ENCODE assay signal across 16 cellular contexts in genomic region chr3:6994081-6994668, GRCh38.
A peak's percentile ranks its signal among the peaks of the same experiment; 100 is the strongest.
DNase-seq lines count a peak whose midpoint lies in the region; ATAC-seq and TF ChIP-seq lines count a peak whose summit lies in the region.
"Had no signal": no experiment of that assay in that cellular context is flagged by ENCODE, and none has a peak within 500 bp of the region (broad histone marks: within the 10 kb centered on the region; RNA-seq: fewer than 3 reads in every experiment).

No MANE protein-coding gene starts in this region.

- no peaks in the 10 kb centered on the region for H3K27me3 Mint-ChIP-seq in activated CD4-positive, alpha-beta memory T cell treated with anti-CD3 and anti-CD28 coated beads for 36 hours
- H3K27me3 Mint-ChIP-seq: activated CD4-positive, alpha-beta memory T cell treated with anti-CD3 and anti-CD28 coated beads, Interleukin-2, amount 10 ng/mL, durations not matched to agents 7 days and 5 days; natural killer cell treated with Interleukin-12 subunit alpha and Interleukin-12 subunit beta and Interleukin-15 and Interleukin-18, amount 100 ng/mL, for 72 hours; stimulated activated memory B cell treated with anti-CD40 and anti-IgM and Interleukin-4, amounts not matched to agents 10 μg/mL and 1 μg/mL and 100 μg/mL, for 72 hours had no signal

- no peaks in the 10 kb centered on the region for H3K4me1 Mint-ChIP-seq in activated CD4-positive, alpha-beta memory T cell treated with anti-CD3 and anti-CD28 coated beads for 36 hours (ENCODE audit: low read depth)
- H3K4me1 Mint-ChIP-seq: activated CD4-positive, alpha-beta memory T cell treated with anti-CD3 and anti-CD28 coated beads, Interleukin-2, amount 10 ng/mL, durations not matched to agents 7 days and 5 days; stimulated activated memory B cell treated with anti-CD40 and anti-IgM and Interleukin-4, amounts not matched to agents 10 μg/mL and 1 μg/mL and 100 μg/mL, for 72 hours had no signal

- H3K27ac Mint-ChIP-seq in activated CD4-positive, alpha-beta memory T cell treated with anti-CD3 and anti-CD28 coated beads for 36 hours, result no peak overlapping the region
- H3K27ac Mint-ChIP-seq: activated CD4-positive, alpha-beta memory T cell treated with anti-CD3 and anti-CD28 coated beads, Interleukin-2, amount 10 ng/mL, durations not matched to agents 7 days and 5 days; activated naive CD4-positive, alpha-beta T cell treated with anti-CD3 and anti-CD28 coated beads, Interleukin-2, amount 50 U/mL, for 72 hours; natural killer cell treated with Interleukin-12 subunit alpha and Interleukin-12 subunit beta and Interleukin-15 and Interleukin-18, amount 100 ng/mL, for 72 hours; stimulated activated memory B cell treated with anti-CD40 and anti-IgM and Interleukin-4, amounts not matched to agents 10 μg/mL and 1 μg/mL and 100 μg/mL, for 72 hours had no signal

- POLR2A ChIA-PET in activated CD4-positive, alpha-beta memory T cell treated with anti-CD3 and anti-CD28 coated beads for 36 hours (lab: Charles Lee), result no interaction called here

- H3K4me1 ChIP-seq in hepatocyte (ENCODE audit: insufficient read depth), result no peaks in the 10 kb centered on the region
- H3K4me1 ChIP-seq: BLaER1 treated with 17β-estradiol and CSF1 and Interleukin-3, amounts not matched to agents 10 nM and 100 nM; SJCRH30 had no signal

- H4K20me1 ChIP-seq in hepatocyte (ENCODE audit: insufficient read depth, poor library complexity, severe bottlenecking), result no peaks in the 10 kb centered on the region
- H4K20me1 ChIP-seq: BLaER1 treated with 17β-estradiol and CSF1 and Interleukin-3, amounts not matched to agents 10 nM and 100 nM had no signal

- H3K9me2 ChIP-seq in hepatocyte (replicated peaks; ENCODE audit: insufficient read depth), result no peaks in the 10 kb centered on the region

- H3K27me3 ChIP-seq in hepatocyte, result no peaks in the 10 kb centered on the region
- H3K27me3 ChIP-seq: BLaER1 treated with 17β-estradiol and CSF1 and Interleukin-3, amounts not matched to agents 10 nM and 100 nM; SJCRH30 had no signal

- H3K4me2 ChIP-seq in hepatocyte, result no peak overlapping the region
- H3K4me2 ChIP-seq: BLaER1 treated with 17β-estradiol and CSF1 and Interleukin-3, amounts not matched to agents 10 nM and 100 nM had no signal

- intact Hi-C loops in activated CD4-positive, alpha-beta memory T cell treated with anti-CD3 and anti-CD28 coated beads for 36 hours (cut with micrococcal nuclease), result no loop called here

- H3K4me3 ChIP-seq in SK-N-MC, result no peak overlapping the region
- H3K4me3 ChIP-seq in hepatocyte, result no peak overlapping the region
- H3K4me3 ChIP-seq: BLaER1 treated with 17β-estradiol and CSF1 and Interleukin-3, amounts not matched to agents 10 nM and 100 nM; SJCRH30 had no signal

- H3K4me3 Mint-ChIP-seq in activated CD4-positive, alpha-beta memory T cell treated with anti-CD3 and anti-CD28 coated beads for 36 hours, result no peak overlapping the region
- H3K4me3 Mint-ChIP-seq: activated CD4-positive, alpha-beta memory T cell treated with anti-CD3 and anti-CD28 coated beads, Interleukin-2, amount 10 ng/mL, durations not matched to agents 7 days and 5 days; natural killer cell treated with Interleukin-12 subunit alpha and Interleukin-12 subunit beta and Interleukin-15 and Interleukin-18, amount 100 ng/mL, for 72 hours; stimulated activated memory B cell treated with anti-CD40 and anti-IgM and Interleukin-4, amounts not matched to agents 10 μg/mL and 1 μg/mL and 100 μg/mL, for 72 hours had no signal

- peak; percentile 43 for TF ChIP-seq CTCF in hepatocyte (IDR thresholded peaks at IDR 0.05; ENCODE audit: poor library complexity)

- H3K36me3 Mint-ChIP-seq in activated CD4-positive, alpha-beta memory T cell treated with anti-CD3 and anti-CD28 coated beads for 36 hours, result no peaks in the 10 kb centered on the region
- H3K36me3 Mint-ChIP-seq: stimulated activated memory B cell treated with anti-CD40 and anti-IgM and Interleukin-4, amounts not matched to agents 10 μg/mL and 1 μg/mL and 100 μg/mL, for 72 hours had no signal

- 69% methylated on average over 3 of the region's 3 CpGs for WGBS in hepatocyte (ENCODE audit: low lambda C conversion rate, missing lambda C conversion rate)

- DNase-seq in AML-193 (lab: John Stamatoyannopoulos, UW) (peak; percentile 27 to 32), SK-N-MC (ENCODE audit: low read depth, low spot score) (peak; percentile 1), hepatocyte (ENCODE audit: low spot score) (peak; percentile 19), cerebellum (ENCODE audit: low spot score) (no peak), DMS153 (lab: John Stamatoyannopoulos, UW) (no peak)
- DNase-seq in activated CD4-positive, alpha-beta T cell treated with anti-CD3 and anti-CD28 coated beads, Interleukin-2, amount 50 U/mL, for 1 hour, result no peak
- DNase-seq in activated CD4-positive, alpha-beta memory T cell treated with anti-CD3 and anti-CD28 coated beads for 36 hours, result no peak
- DNase-seq: activated CD4-positive, alpha-beta memory T cell treated with anti-CD3 and anti-CD28 coated beads, Interleukin-2, amount 10 ng/mL, durations not matched to agents 7 days and 5 days; effector CD4-positive, alpha-beta T cell; NCI-H2029 had no signal

- H3K9ac ChIP-seq in SK-N-MC (ENCODE audit: insufficient read length), result no peak overlapping the region
- H3K9ac ChIP-seq: BLaER1 treated with 17β-estradiol and CSF1 and Interleukin-3, amounts not matched to agents 10 nM and 100 nM had no signal

- CTCF ChIA-PET in activated CD4-positive, alpha-beta memory T cell treated with anti-CD3 and anti-CD28 coated beads for 36 hours (lab: Charles Lee), result no interaction called here

- no peaks in the 10 kb centered on the region for H3K36me3 ChIP-seq in SK-N-MC (ENCODE audit: insufficient read depth, low read length)
- no peaks in the 10 kb centered on the region for H3K36me3 ChIP-seq in hepatocyte (replicated peaks; ENCODE audit: insufficient read depth, low read depth)
- H3K36me3 ChIP-seq: BLaER1 treated with 17β-estradiol and CSF1 and Interleukin-3, amounts not matched to agents 10 nM and 100 nM; SJCRH30 had no signal

- peak; percentile 38 for ATAC-seq in HG02798 (IDR thresholded peaks at IDR 0.05; ENCODE audit: poor library complexity, unreplicated experiment)
- ATAC-seq: activated naive CD4-positive, alpha-beta T cell treated with anti-CD3 and anti-CD28 coated beads, Interleukin-2, amount 50 U/mL, for 72 hours; natural killer cell treated with Interleukin-12 subunit alpha and Interleukin-12 subunit beta and Interleukin-15 and Interleukin-18, amount 100 ng/mL, for 72 hours; stimulated activated memory B cell treated with anti-CD40 and anti-IgM and Interleukin-4, amounts not matched to agents 10 μg/mL and 1 μg/mL and 100 μg/mL, for 72 hours had no signal

- H3K27ac ChIP-seq in SK-N-MC, result no peak overlapping the region
- H3K27ac ChIP-seq in hepatocyte, result no peak overlapping the region
- H3K27ac ChIP-seq: BLaER1 treated with 17β-estradiol and CSF1 and Interleukin-3, amounts not matched to agents 10 nM and 100 nM; SJCRH30 had no signal

- peaks cover 10% of the 10 kb centered on the region for H3K9me3 Mint-ChIP-seq in activated CD4-positive, alpha-beta memory T cell treated with anti-CD3 and anti-CD28 coated beads for 36 hours

- no peaks in the 10 kb centered on the region for H3K79me2 ChIP-seq in hepatocyte

- no peak overlapping the region for H2AFZ ChIP-seq in hepatocyte

- H3K9me3 ChIP-seq in SK-N-MC (ENCODE audit: low read depth, low read length), result no peaks in the 10 kb centered on the region
- H3K9me3 ChIP-seq in hepatocyte (ENCODE audit: low read depth), result no peaks in the 10 kb centered on the region
- H3K9me3 ChIP-seq: SJCRH30 had no signal

Comparison
In these comparisons a context has a peak if more than half of its experiments do, and no peak if none do; other contexts are left out.
1. DNase-seq: peak in AML-193 (2 of 2), SK-N-MC (single experiment) and hepatocyte (single experiment); none in activated CD4-positive, alpha-beta T cell treated with anti-CD3 and anti-CD28 coated beads, Interleukin-2, amount 50 U/mL, for 1 hour (single experiment), cerebellum (single experiment), activated CD4-positive, alpha-beta memory T cell treated with anti-CD3 and anti-CD28 coated beads for 36 hours (single experiment) and DMS153 (single experiment).